ENCODE assay signal across 8 cellular contexts in the genomic region with DNA sequence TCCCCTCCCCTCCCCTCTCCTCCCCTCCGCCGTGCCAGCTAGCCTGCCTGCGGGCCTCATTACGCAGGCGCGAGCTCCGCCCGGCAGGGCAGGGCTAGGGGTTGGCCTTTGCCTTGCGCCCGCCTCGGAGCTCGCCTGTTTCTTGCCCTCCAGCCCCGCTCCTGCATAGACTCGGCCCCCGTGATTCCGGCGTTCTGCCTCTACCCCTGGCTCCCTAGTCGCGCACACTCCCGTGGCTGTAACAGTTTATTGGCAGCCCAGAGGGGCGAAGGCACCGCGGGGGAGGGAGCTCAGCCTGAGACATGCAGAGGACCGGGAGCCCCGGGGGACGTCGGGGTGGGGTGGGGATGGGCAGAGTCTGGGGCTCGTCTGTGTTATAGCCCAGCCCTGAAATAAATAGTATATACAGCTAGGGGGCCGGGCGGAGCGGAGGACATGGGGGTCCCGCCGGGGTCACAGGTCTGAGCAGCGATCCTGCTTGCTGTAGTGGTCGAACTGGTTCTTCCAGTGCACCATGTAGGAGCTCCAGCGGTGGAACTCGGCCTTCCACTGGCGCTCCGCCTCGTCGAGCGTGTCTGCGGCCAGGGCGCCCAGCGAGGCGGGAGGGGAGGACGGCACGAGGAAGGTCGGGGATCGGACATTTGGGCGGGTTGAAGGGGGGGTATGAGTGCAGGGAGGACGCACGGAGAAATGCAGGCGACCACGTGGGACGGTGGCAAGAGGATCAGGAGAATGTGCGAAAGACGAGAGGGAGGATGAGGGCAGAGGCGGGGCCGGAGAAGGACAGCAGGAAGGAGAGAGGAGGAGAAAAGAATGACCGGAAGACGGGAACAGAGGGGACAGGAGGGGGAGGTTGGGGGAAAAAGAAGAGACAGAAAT. TPM values are rescaled to one million over a fixed set of nuclear protein-coding genes. Genes with fewer than 3 reads are reported as not detected.
DNase-seq lines count a peak whose midpoint lies in the region; ATAC-seq and TF ChIP-seq lines count a peak whose summit lies in the region.

No MANE protein-coding gene starts in this region.

- peak overlapping the region; percentile 65 for H3K9ac ChIP-seq in GM23248

- 2 to 5% methylated on average over 41 to 62 of the region's 62 CpGs for WGBS in GM23248 (ENCODE audit: low coverage in 1 of 2, low lambda C conversion rate in 2 of 2, missing lambda C conversion rate in 2 of 2), 2 experiments

- H3K4me1 Mint-ChIP-seq in nephron progenitor cell = peaks cover 72% of the 10 kb centered on the region

- peaks cover 2% of the 10 kb centered on the region for H3K27me3 ChIP-seq in GM23248 (replicated peaks; ENCODE audit: insufficient read depth)
- H3K27me3 ChIP-seq in RWPE2 (ENCODE audit: insufficient read depth, poor library complexity, severe bottlenecking) = peaks cover 5% of the 10 kb centered on the region

- peaks cover 35% of the 10 kb centered on the region for H3K36me3 Mint-ChIP-seq in nephron progenitor cell (ENCODE audit: low read depth)

- H3K9me3 ChIP-seq in GM23248 (ENCODE audit: low read depth) = no peaks in the 10 kb centered on the region
- H3K9me3 ChIP-seq in RWPE2 (ENCODE audit: severe bottlenecking) = no peaks in the 10 kb centered on the region

- H3K9me3 Mint-ChIP-seq in nephron progenitor cell = no peaks in the 10 kb centered on the region

- H4K20me1 ChIP-seq in GM23248 (ENCODE audit: insufficient read depth) = no peaks in the 10 kb centered on the region

- H3K4me1 ChIP-seq in GM23248 (ENCODE audit: insufficient read depth) = peaks cover 11% of the 10 kb centered on the region
- H3K4me1 ChIP-seq in RWPE2 (ENCODE audit: insufficient read depth, poor library complexity, severe bottlenecking) = peaks cover 18% of the 10 kb centered on the region

- in situ Hi-C loops in GM23248 (cut with MboI) = no loop called here

- H3K4me3 Mint-ChIP-seq in nephron progenitor cell = peak overlapping the region; percentile 90

- peak overlapping the region; percentile 72 for H3K4me3 ChIP-seq in GM23248
- peak overlapping the region; percentile 43 for H3K4me3 ChIP-seq in RWPE2 (ENCODE audit: severe bottlenecking)
- H3K4me3 ChIP-seq in fibroblast of the aortic adventitia (ENCODE audit: low read depth, low read length) = peak overlapping the region; percentile 67

- H3F3A ChIP-seq in GM23248 (ENCODE audit: insufficient read depth) = peaks cover 16% of the 10 kb centered on the region; the same call in 1 of the 2 replicates

- H3K9me2 ChIP-seq in GM23248 (ENCODE audit: insufficient read depth) = no peaks in the 10 kb centered on the region

- H3K79me2 ChIP-seq in GM23248 (ENCODE audit: insufficient read depth) = peaks cover 21% of the 10 kb centered on the region

- H3K27ac ChIP-seq in GM23248 (peak overlapping the region; percentile 56), RWPE2 (ENCODE audit: poor library complexity, severe bottlenecking) (peak overlapping the region; percentile 86)

- H3K27me3 Mint-ChIP-seq in nephron progenitor cell (ENCODE audit: low read depth, poor library complexity) = peaks cover 7% of the 10 kb centered on the region

- peak; percentile 82 for ATAC-seq in RWPE2 (ENCODE audit: low read depth)
- peak; percentile 91 for ATAC-seq in stimulated activated naive CD8-positive, alpha-beta T cell treated with anti-CD3 and anti-CD28 coated beads, Interleukin-15, Interleukin-2, amounts not matched to agents 100 U/mL and 50 U/mL, for 24 hours

- peak overlapping the region; percentile 97 for H3K27ac Mint-ChIP-seq in nephron progenitor cell

- peak overlapping the region; percentile 90 for H2AFZ ChIP-seq in GM23248

- peak; percentile 8 for TF ChIP-seq CTCF in RWPE2 (IDR thresholded peaks at IDR 0.05; ENCODE audit: poor library complexity, severe bottlenecking)
- TF ChIP-seq CTCF in fibroblast of the aortic adventitia (IDR thresholded peaks at IDR 0.05; ENCODE audit: insufficient read depth, low read length) = no peak
- TF ChIP-seq CTCF in nephron progenitor cell (IDR thresholded peaks at IDR 0.05) = no peak

- peak overlapping the region; percentile 70 for H3K4me2 ChIP-seq in GM23248 (ENCODE audit: unreplicated experiment)

- DNase-seq in DMS79 treated with DMSO at 0.1 percent for 48 hours (lab: John Stamatoyannopoulos, UW) (peak; percentile 89), GM23248 (peak; percentile 97), M059J (ENCODE audit: low read depth) (peak; percentile 92), RWPE2 (ENCODE audit: low spot score) (peak; percentile 93), fibroblast of the aortic adventitia (ENCODE audit: low read depth) (peak; percentile 90), nephron progenitor cell (peak; percentile 92)
- peak; percentile 86 for DNase-seq in activated T-helper 9 cell treated with anti-CD3 and anti-CD28 coated beads, Interleukin-2, amount 50 U/mL, for 16 hours (ENCODE audit: low read depth)
- DNase-seq in stimulated activated naive CD8-positive, alpha-beta T cell treated with anti-CD3 and anti-CD28 coated beads, Interleukin-15, Interleukin-2, amounts not matched to agents 100 U/mL and 50 U/mL, for 24 hours = peak; percentile 93

- H3K36me3 ChIP-seq in GM23248 (ENCODE audit: low read depth) = peaks cover 18% of the 10 kb centered on the region
- peaks cover 38% of the 10 kb centered on the region for H3K36me3 ChIP-seq in RWPE2 (ENCODE audit: low read depth)

RNA-seq across cellular contexts. Expression of a gene that starts 0.5 kb away (rescaled TPM):
- 6.7 and 9.9 TPM in 2 replicates for total RNA-seq in GM23248 (2014; rRNA removed; shearing (Covaris generic))
- 4.3 and 5.1 TPM in 2 replicates for polyA plus RNA-seq in GM23248 (2016; fragmentation: Nextera tagmentation; extraction: Ambion mirVana)
- total RNA-seq in M059J (2014; rRNA removed; shearing (Covaris generic)) = 0.91 and 1.3 TPM in 2 replicates
- 2.2 and 3.3 TPM in 2 replicates for total RNA-seq in fibroblast of the aortic adventitia (ENCODE audit: low replicate concordance)

RNA-seq across cellular contexts. Expression of a gene that starts 5.7 kb away (rescaled TPM):
- not detected in 2 replicates for total RNA-seq in GM23248 (2014; rRNA removed; shearing (Covaris generic))
- polyA plus RNA-seq in GM23248 (2016; fragmentation: Nextera tagmentation; extraction: Ambion mirVana) = 0.14 TPM in 1 of 2 replicates, not detected in the other
- total RNA-seq in M059J (2014; rRNA removed; shearing (Covaris generic)) = not detected in 2 replicates
- 0.16 TPM in 1 of 2 replicates, not detected in the other for total RNA-seq in fibroblast of the aortic adventitia (ENCODE audit: low replicate concordance)

RNA-seq across cellular contexts. Expression of a gene that starts 15.1 kb away (rescaled TPM):
- 57.1 and 58.9 TPM in 2 replicates for total RNA-seq in GM23248 (2014; rRNA removed; shearing (Covaris generic))
- 74.8 and 74.9 TPM in 2 replicates for polyA plus RNA-seq in GM23248 (2016; fragmentation: Nextera tagmentation; extraction: Ambion mirVana)
- 50.8 and 73.9 TPM in 2 replicates for total RNA-seq in M059J (2014; rRNA removed; shearing (Covaris generic))
- 25.3 and 41.2 TPM in 2 replicates for total RNA-seq in fibroblast of the aortic adventitia (ENCODE audit: low replicate concordance)

RNA-seq across cellular contexts. Expression of a gene that starts 22.8 kb away (rescaled TPM):
- 113 and 121 TPM in 2 replicates for total RNA-seq in GM23248 (2014; rRNA removed; shearing (Covaris generic))
- 68.6 and 71.3 TPM in 2 replicates for polyA plus RNA-seq in GM23248 (2016; fragmentation: Nextera tagmentation; extraction: Ambion mirVana)
- total RNA-seq in M059J (2014; rRNA removed; shearing (Covaris generic)) = 80.1 and 106 TPM in 2 replicates
- total RNA-seq in fibroblast of the aortic adventitia (ENCODE audit: low replicate concordance) = 71.4 and 81.3 TPM in 2 replicates

RNA-seq across cellular contexts. Expression of a gene that starts 37.5 kb away (rescaled TPM):
- 16.8 and 21.2 TPM in 2 replicates for total RNA-seq in GM23248 (2014; rRNA removed; shearing (Covaris generic))
- polyA plus RNA-seq in GM23248 (2016; fragmentation: Nextera tagmentation; extraction: Ambion mirVana) = 6.1 and 7.9 TPM in 2 replicates
- total RNA-seq in M059J (2014; rRNA removed; shearing (Covaris generic)) = 6.2 and 17.2 TPM in 2 replicates
- total RNA-seq in fibroblast of the aortic adventitia (ENCODE audit: low replicate concordance) = 13.9 and 14.3 TPM in 2 replicates

Comparison
In these comparisons a context has a peak if more than half of its experiments do, and no peak if none do; other contexts are left out.
1. Peak in every context shown above with its lines: DNase-seq, ATAC-seq, H3K4me3 ChIP-seq and H3K27ac ChIP-seq.